9 cellular contexts compared by ENCODE assay signal in genomic region chr4:41693629-41694028, GRCh38. TPM values are rescaled to one million over a fixed set of nuclear protein-coding genes. Genes with fewer than 3 reads are reported as not detected.
A peak's percentile ranks its signal among the peaks of the same experiment; 100 is the strongest.
DNase-seq lines count a peak whose midpoint lies in the region; ATAC-seq and TF ChIP-seq lines count a peak whose summit lies in the region.
"Had no signal": no experiment of that assay in that cellular context is flagged by ENCODE, and none has a peak within 500 bp of the region (broad histone marks: within the 10 kb centered on the region; RNA-seq: fewer than 3 reads in every experiment).

No MANE protein-coding gene starts in this region.

- POLR2A ChIA-PET in IMR-90 (lab: Charles Lee; ENCODE audit: unreplicated experiment) = no interaction called here

- ATAC-seq in IMR-90 (ENCODE audit: low read depth) (peak; percentile 67), HG02870 (IDR thresholded peaks at IDR 0.05; ENCODE audit: unreplicated experiment) (no peak), HG03439 (IDR thresholded peaks at IDR 0.05; ENCODE audit: unreplicated experiment) (no peak)
- ATAC-seq in activated CD4-positive, CD25-positive, alpha-beta regulatory T cell treated with anti-CD3 and anti-CD28 coated beads, Interleukin-2, amount 50 U/mL, for 24 hours = no peak

- no TSS peak for BruUV-seq in IMR-90 (replicated peaks; lab: Mats Ljungman, UMichigan)

- no peak overlapping the region for H3K4me3 ChIP-seq in IMR-90 (ENCODE audit: insufficient read depth, low read depth, low read length)

- peak; percentile 18; the same call in 1 of the 2 replicates for TF ChIP-seq CTCF in C4-2B (conservative IDR thresholded peaks at IDR 0.05)
- peak; percentile 69 for TF ChIP-seq CTCF in IMR-90 (conservative IDR thresholded peaks at IDR 0.05; ENCODE audit: low read depth, low read length)

- no peak overlapping the region for H2AFZ ChIP-seq in IMR-90 (replicated peaks; ENCODE audit: low read length, poor library complexity)

- no peak overlapping the region for H3K9ac ChIP-seq in IMR-90 (ENCODE audit: low read depth, low read length)

- no peak overlapping the region for H2BK15ac ChIP-seq in IMR-90 (ENCODE audit: low read depth, low read length)

- no peak overlapping the region for H3K4ac ChIP-seq in IMR-90 (ENCODE audit: low read depth, low read length)

- H2AK5ac ChIP-seq in IMR-90 (ENCODE audit: low read depth, low read length) = no peak overlapping the region

- H3K9me3 ChIP-seq in IMR-90 (ENCODE audit: control insufficient read depth, insufficient read depth, low read length) = no peaks in the 10 kb centered on the region

- no peaks in the 10 kb centered on the region for H3K36me3 ChIP-seq in IMR-90 (ENCODE audit: control insufficient read depth, insufficient read depth, low read length)

- dilution Hi-C loops in IMR-90 (cut with HindIII; ENCODE audit: low sequenced_read_pairs, unreplicated experiment) = no loop called here

- H3K79me1 ChIP-seq in IMR-90 (ENCODE audit: low read depth in 1 of 2, low read length in 2 of 2) = no peaks in the 10 kb centered on the region

- TF ChIP-seq POLR2A in IMR-90 (IDR thresholded peaks at IDR 0.05; ENCODE audit: low read depth, low read length) = no peak

- H3K23ac ChIP-seq in IMR-90 (ENCODE audit: low read depth, low read length) = no peak overlapping the region

- TF ChIP-seq RAD21 in IMR-90 (IDR thresholded peaks at IDR 0.05; ENCODE audit: low read length) = peak; percentile 76

- H3K27me3 ChIP-seq in IMR-90 (ENCODE audit: control insufficient read depth, insufficient read depth, low read length) = peaks cover 13% of the 10 kb centered on the region

- no peak overlapping the region for H3K27ac ChIP-seq in C4-2B
- H3K27ac ChIP-seq in IMR-90 (ENCODE audit: insufficient read depth, low read length) = no peak overlapping the region

- no peak overlapping the region for H2BK120ac ChIP-seq in IMR-90 (ENCODE audit: low read depth, low read length)

- no peaks in the 10 kb centered on the region for H3K4me1 ChIP-seq in IMR-90 (ENCODE audit: control insufficient read depth, insufficient read depth, low read length)

- H2BK5ac ChIP-seq in IMR-90 (ENCODE audit: low read depth, low read length, poor library complexity, severe bottlenecking) = no peak overlapping the region

- H3K4me2 ChIP-seq in IMR-90 (ENCODE audit: low read depth, low read length) = no peak overlapping the region

- H2AK9ac ChIP-seq in IMR-90 (replicated peaks; ENCODE audit: low read depth, low read length, poor library complexity) = no peak overlapping the region

- no peak overlapping the region for H4K5ac ChIP-seq in IMR-90 (ENCODE audit: low read depth, low read length)

- peak; percentile 56 for DNase-seq in IMR-90
- peak; percentile 75 for DNase-seq in SK-N-DZ (ENCODE audit: low spot score)
- peak; percentile 2 for DNase-seq in hepatic stellate cell (ENCODE audit: low spot score)
- DNase-seq in stimulated activated naive CD4-positive, alpha-beta T cell treated with Interleukin-2 at 50 U/mL for 16 hours (lab: John Stamatoyannopoulos, UW) = no peak

- WGBS in IMR-90 (ENCODE audit: extremely low coverage in 2 of 2, insufficient read length in 1 of 2), 2 experiments = no CpG with 5 or more reads among the region's 2 CpGs

- no peak overlapping the region for H4K91ac ChIP-seq in IMR-90 (ENCODE audit: insufficient read depth, low read depth, low read length)

- no peak overlapping the region for H3K18ac ChIP-seq in IMR-90 (ENCODE audit: low read depth, low read length)

- no peaks in the 10 kb centered on the region for H3K9me1 ChIP-seq in IMR-90 (ENCODE audit: insufficient read depth, low read length)

- H4K8ac ChIP-seq in IMR-90 (ENCODE audit: low read depth in 2 of 2, low read length in 2 of 2) = no peak overlapping the region

- intact Hi-C loops in IMR-90 (cut with micrococcal nuclease) = loop anchor here (1.0 to 10.0 kb wide), 6 partner anchors 58 to 826 kb away; no protein-coding TSS in a partner anchor

- H3K56ac ChIP-seq in IMR-90 (ENCODE audit: extremely low read depth, insufficient read depth, low read length) = no peak overlapping the region

- H3K14ac ChIP-seq in IMR-90 (replicated peaks; ENCODE audit: low read depth, low read length) = no peak overlapping the region

- H2BK20ac ChIP-seq in IMR-90 (ENCODE audit: low read depth, low read length) = no peak overlapping the region

- in situ Hi-C loops in IMR-90 (cut with MboI; ENCODE audit: low sequenced_read_pairs) = loop anchor here (5.0 kb wide), 1 partner anchor 194 kb away; no protein-coding TSS in a partner anchor

- CTCF ChIA-PET in IMR-90 (lab: Yijun Ruan, JAX) = interaction anchor here (0.6 to 4.1 kb wide), 4 partner anchors 13 to 264 kb away, joined by 4 to 22 read pairs (median 6); no protein-coding TSS in a partner anchor

- H4K20me1 ChIP-seq in IMR-90 (ENCODE audit: insufficient read depth, low read length) = no peaks in the 10 kb centered on the region

TF ChIP-seq in IMR-90, 13 proteins besides CTCF, POLR2A, EP300 and RAD21:
- TF ChIP-seq USF2 (IDR thresholded peaks at IDR 0.05; ENCODE audit: low read depth, low read length) = no peak
- TF ChIP-seq SMC3 (IDR thresholded peaks at IDR 0.05; ENCODE audit: low read depth, low read length) = peak; percentile 73
- no peak for TF ChIP-seq MAFK (IDR thresholded peaks at IDR 0.05; ENCODE audit: low read depth, low read length)
- TF ChIP-seq, protein P1, sequence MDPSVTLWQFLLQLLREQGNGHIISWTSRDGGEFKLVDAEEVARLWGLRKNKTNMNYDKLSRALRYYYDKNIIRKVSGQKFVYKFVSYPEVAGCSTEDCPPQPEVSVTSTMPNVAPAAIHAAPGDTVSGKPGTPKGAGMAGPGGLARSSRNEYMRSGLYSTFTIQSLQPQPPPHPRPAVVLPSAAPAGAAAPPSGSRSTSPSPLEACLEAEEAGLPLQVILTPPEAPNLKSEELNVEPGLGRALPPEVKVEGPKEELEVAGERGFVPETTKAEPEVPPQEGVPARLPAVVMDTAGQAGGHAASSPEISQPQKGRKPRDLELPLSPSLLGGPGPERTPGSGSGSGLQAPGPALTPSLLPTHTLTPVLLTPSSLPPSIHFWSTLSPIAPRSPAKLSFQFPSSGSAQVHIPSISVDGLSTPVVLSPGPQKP (IDR thresholded peaks at IDR 0.05; ENCODE audit: borderline replicate concordance, low read depth, low read length) = no peak
- TF ChIP-seq NFE2L2 (IDR thresholded peaks at IDR 0.05; ENCODE audit: low read depth, low read length) = no peak

RNA-seq across cellular contexts. Expression of gene PHOX2B, which starts 54.9 kb away (rescaled TPM):
- not detected in 2 replicates for total RNA-seq in IMR-90 (2012; rRNA removed)
- not detected in 2 replicates for polyA plus RNA-seq in IMR-90 (2012; rRNA removed)
- not detected in 2 replicates for polyA plus RNA-seq in IMR-90 (2012; cell fraction: cytosol; rRNA removed)
- not detected in 2 replicates for polyA plus RNA-seq in IMR-90 (2012; cell fraction: nucleus; rRNA removed; ENCODE audit: low replicate concordance)
- polyA plus RNA-seq in SK-N-DZ (2014; cell fraction: cytosol; rRNA removed) = 164 and 165 TPM in 2 replicates
- 147 and 207 TPM in 2 replicates for polyA plus RNA-seq in SK-N-DZ (2014; cell fraction: nucleus; rRNA removed)
- total RNA-seq: subcutaneous adipose tissue had no signal
